ENCODE assay signal across 19 cellular contexts in the genomic region with DNA sequence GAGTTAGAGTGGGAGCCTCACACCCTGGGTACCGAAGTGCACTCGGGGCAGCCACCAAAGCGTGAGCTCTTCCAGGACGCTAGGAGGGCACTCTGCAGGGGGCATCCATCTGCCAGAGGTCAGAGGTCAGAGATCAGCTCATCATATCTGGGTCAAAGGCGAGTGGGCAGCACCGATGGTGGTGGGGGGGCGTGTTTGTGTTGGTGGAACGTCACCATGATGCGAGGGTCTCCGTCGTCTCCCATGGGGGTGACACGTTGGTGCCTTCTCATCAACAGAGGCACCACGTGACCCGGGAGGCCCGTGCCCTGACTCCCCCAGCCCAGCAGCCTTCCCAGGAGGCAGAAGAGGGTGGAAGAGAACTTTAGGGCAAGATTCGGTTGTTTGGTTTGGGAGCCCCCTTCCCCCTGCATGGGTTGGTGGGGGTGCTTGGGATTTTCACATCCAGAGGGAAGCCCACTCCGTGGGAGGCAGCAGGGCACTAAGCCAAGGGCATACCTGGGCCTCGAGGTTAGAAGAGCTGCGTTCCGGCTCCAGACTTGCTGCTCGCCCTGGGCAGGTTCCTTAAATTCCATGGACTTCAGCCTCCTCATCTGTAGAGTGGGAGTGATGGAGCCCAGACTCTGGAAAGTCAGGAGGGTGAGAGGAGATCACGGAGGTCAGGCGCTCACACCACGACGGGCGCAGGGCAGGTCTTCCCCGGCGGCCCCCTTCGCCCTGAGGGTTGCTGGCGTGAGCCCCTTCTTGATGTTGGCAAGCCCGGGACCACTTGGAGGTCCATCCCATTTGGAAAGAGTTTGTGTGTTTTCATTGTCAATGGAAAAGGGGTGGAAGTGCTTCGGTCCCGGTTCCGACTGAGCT. TPM values are rescaled to one million over a fixed set of nuclear protein-coding genes. Genes with fewer than 3 reads are reported as not detected.
DNase-seq lines count a peak whose midpoint lies in the region; ATAC-seq and TF ChIP-seq lines count a peak whose summit lies in the region.
"Had no signal": no experiment of that assay in that cellular context is flagged by ENCODE, and none has a peak within 500 bp of the region (broad histone marks: within the 10 kb centered on the region; RNA-seq: fewer than 3 reads in every experiment).

No MANE protein-coding gene starts in this region.

- H3K4me2 ChIP-seq in IMR-90 (ENCODE audit: low read depth, low read length) (no peak overlapping the region), smooth muscle cell (peak overlapping the region; percentile 68)
- H3K4me2 ChIP-seq: GM23338 had no signal

- POLR2A ChIA-PET in IMR-90 (lab: Charles Lee; ENCODE audit: unreplicated experiment), result interaction anchor here (0.6 to 1.8 kb wide), 2 partner anchors 14 to 141 kb away, joined by 3 to 14 read pairs; partner anchors contain the start of gene CRISPLD2

- no peaks in the 10 kb centered on the region for H3K27me3 Mint-ChIP-seq in mesothelial cell of epicardium (ENCODE audit: low read depth)

- no peak for DNase-seq in IMR-90
- DNase-seq in mesothelial cell of epicardium (ENCODE audit: low spot score in 2 of 2, unreplicated experiment in 2 of 2), result no peak
- no peak for DNase-seq in smooth muscle cell (lab: John Stamatoyannopoulos, UW; ENCODE audit: unreplicated experiment)
- DNase-seq in NCI-H748 treated with DMSO at 0.1 percent for 48 hours (lab: John Stamatoyannopoulos, UW), result no peak
- DNase-seq in NCI-H1694 (lab: John Stamatoyannopoulos, UW), result no peak
- no peak for DNase-seq in GDM1 (lab: John Stamatoyannopoulos, UW)
- no peak for DNase-seq in NCI-H2196 treated with DMSO at 0.1 percent for 48 hours (lab: John Stamatoyannopoulos, UW; ENCODE audit: unreplicated experiment)
- DNase-seq: activated CD4-positive, alpha-beta T cell treated with anti-CD3 and anti-CD28 coated beads, Interleukin-2, amount 50 U/mL, for 4 hours; activated naive CD8-positive, alpha-beta T cell treated with anti-CD3 and anti-CD28 coated beads for 36 hours; activated T-cell treated with anti-CD3 and anti-CD28 coated beads, Interleukin-2, amount 50 U/mL, for 4 hours; Caco-2; natural killer cell; NCI-H2029; NCI-H524 treated with DMSO at 0.1 percent for 48 hours; stimulated activated CD4-positive, alpha-beta T cell treated with anti-CD3 and anti-CD28 coated beads, Interleukin-4, amount 100 ng/mL, for 4 hours had no signal

- peak overlapping the region; percentile 92 for H2AK5ac ChIP-seq in IMR-90 (ENCODE audit: low read depth, low read length)

- TF ChIP-seq POLR2A in IMR-90 (IDR thresholded peaks at IDR 0.05; ENCODE audit: low read depth, low read length), result no peak; the same call in 1 of the 2 replicates

- no peak overlapping the region for H3K4me3 ChIP-seq in IMR-90 (ENCODE audit: insufficient read depth, low read depth, low read length)
- no peak overlapping the region for H3K4me3 ChIP-seq in duodenal mucosa (ENCODE audit: low read depth in 1 of 2, low read length in 2 of 2)
- no peak overlapping the region for H3K4me3 ChIP-seq in smooth muscle cell
- H3K4me3 ChIP-seq: GM23338 had no signal

- H2AFZ ChIP-seq in IMR-90 (replicated peaks; ENCODE audit: low read length, poor library complexity) (no peak overlapping the region), smooth muscle cell (ENCODE audit: low read depth) (no peak overlapping the region)
- H2AFZ ChIP-seq: GM23338 had no signal

- H3K23ac ChIP-seq in IMR-90 (ENCODE audit: low read depth, low read length), result peak overlapping the region; percentile 89

- H3K9me3 Mint-ChIP-seq in mesothelial cell of epicardium, result no peaks in the 10 kb centered on the region
- H3K9me3 Mint-ChIP-seq: activated naive CD8-positive, alpha-beta T cell treated with anti-CD3 and anti-CD28 coated beads for 36 hours; activated T-cell treated with anti-CD3 and anti-CD28 coated beads, Interleukin-2, amount 50 U/mL, for 4 hours; GM23338; natural killer cell had no signal

- CTCF ChIA-PET in IMR-90 (lab: Yijun Ruan, JAX), result no interaction called here

- H4K20me1 ChIP-seq in IMR-90 (ENCODE audit: insufficient read depth, low read length) (no peaks in the 10 kb centered on the region), smooth muscle cell (ENCODE audit: low read depth) (peaks cover 51% of the 10 kb centered on the region)

- peak overlapping the region; percentile 80 for H3K18ac ChIP-seq in IMR-90 (ENCODE audit: low read depth, low read length)

- peak overlapping the region; percentile 73 for H4K5ac ChIP-seq in IMR-90 (ENCODE audit: low read depth, low read length)

- peak overlapping the region; percentile 100 for H2BK120ac ChIP-seq in IMR-90 (ENCODE audit: low read depth, low read length)

- no peak for ATAC-seq in IMR-90 (ENCODE audit: low read depth)
- ATAC-seq: activated T-cell treated with anti-CD3 and anti-CD28 coated beads, Interleukin-2, amount 50 U/mL, for 4 hours; GM23338; Panc1 had no signal

- no TSS peak for BruUV-seq in IMR-90 (replicated peaks; lab: Mats Ljungman, UMichigan)

- peak overlapping the region; percentile 98 for H4K91ac ChIP-seq in IMR-90 (ENCODE audit: insufficient read depth, low read depth, low read length)

- peak overlapping the region; percentile 94 for H3K14ac ChIP-seq in IMR-90 (replicated peaks; ENCODE audit: low read depth, low read length)

- H3K56ac ChIP-seq in IMR-90 (ENCODE audit: extremely low read depth, insufficient read depth, low read length), result peak overlapping the region; percentile 95; the same call in 1 of the 2 replicates

- intact Hi-C loops in IMR-90 (cut with micrococcal nuclease), result loop anchor here (2.0 kb wide), 1 partner anchor 69 kb away; no protein-coding TSS in a partner anchor

- in situ Hi-C loops in IMR-90 (cut with MboI; ENCODE audit: low sequenced_read_pairs), result loop anchor here (5.0 kb wide), 1 partner anchor 76 kb away; no protein-coding TSS in a partner anchor

- H3K9ac ChIP-seq in IMR-90 (ENCODE audit: low read depth, low read length), result 0 out of 2 replicates have a peak overlapping the region, but pooled peaks have one; percentile 48
- no peak overlapping the region for H3K9ac ChIP-seq in duodenal mucosa (ENCODE audit: low read depth in 1 of 2, low read length in 2 of 2)
- no peak overlapping the region for H3K9ac ChIP-seq in smooth muscle cell (ENCODE audit: low read depth)

- peaks cover 17% of the 10 kb centered on the region for H3K36me3 ChIP-seq in IMR-90 (ENCODE audit: control insufficient read depth, insufficient read depth, low read length)
- no peaks in the 10 kb centered on the region for H3K36me3 ChIP-seq in duodenal mucosa (ENCODE audit: control insufficient read depth in 1 of 2, insufficient read depth in 2 of 2, low read length in 2 of 2)
- no peaks in the 10 kb centered on the region for H3K36me3 ChIP-seq in smooth muscle cell (ENCODE audit: low read depth)

- peak overlapping the region; percentile 5 for H2AK9ac ChIP-seq in IMR-90 (replicated peaks; ENCODE audit: low read depth, low read length, poor library complexity)

- peaks cover 66% of the 10 kb centered on the region for H3K79me2 ChIP-seq in smooth muscle cell (ENCODE audit: low read depth)

- peaks cover 54% of the 10 kb centered on the region for H3K9me1 ChIP-seq in IMR-90 (ENCODE audit: insufficient read depth, low read length)

- peak overlapping the region; percentile 65; the same call in 2 of the 3 replicates for H2BK15ac ChIP-seq in IMR-90 (ENCODE audit: low read depth, low read length)

- H3K4ac ChIP-seq in IMR-90 (ENCODE audit: low read depth, low read length), result peak overlapping the region; percentile 96

- H3K27me3 ChIP-seq in IMR-90 (ENCODE audit: control insufficient read depth, insufficient read depth, low read length), result no peaks in the 10 kb centered on the region
- no peaks in the 10 kb centered on the region for H3K27me3 ChIP-seq in duodenal mucosa (ENCODE audit: control insufficient read depth in 1 of 2, insufficient read depth in 2 of 2, low read length in 2 of 2)
- no peaks in the 10 kb centered on the region for H3K27me3 ChIP-seq in smooth muscle cell (ENCODE audit: low read depth)

- dilution Hi-C loops in IMR-90 (cut with HindIII; ENCODE audit: low sequenced_read_pairs, unreplicated experiment), result no loop called here

- H3K9me3 ChIP-seq in IMR-90 (ENCODE audit: control insufficient read depth, insufficient read depth, low read length) (no peaks in the 10 kb centered on the region), duodenal mucosa (ENCODE audit: control insufficient read depth in 1 of 2, low read length in 2 of 2) (no peaks in the 10 kb centered on the region), smooth muscle cell (replicated peaks; ENCODE audit: low read depth) (no peaks in the 10 kb centered on the region)
- H3K9me3 ChIP-seq: Caco-2 had no signal

- H3K27ac ChIP-seq in IMR-90 (ENCODE audit: insufficient read depth, low read length) (peak overlapping the region; percentile 94), duodenal mucosa (ENCODE audit: low read depth, low read length) (peak overlapping the region; percentile 60), smooth muscle cell (ENCODE audit: low read depth) (peak overlapping the region; percentile 95)

- TF ChIP-seq CTCF in IMR-90 (conservative IDR thresholded peaks at IDR 0.05; ENCODE audit: low read depth, low read length) (no peak), mesothelial cell of epicardium (IDR thresholded peaks at IDR 0.05; ENCODE audit: unreplicated experiment) (no peak), smooth muscle cell (IDR thresholded peaks at IDR 0.05; ENCODE audit: borderline replicate concordance, insufficient read depth, poor library complexity, severe bottlenecking) (no peak)

- H2BK20ac ChIP-seq in IMR-90 (ENCODE audit: low read depth, low read length), result peak overlapping the region; percentile 96

- peak overlapping the region; percentile 43 for H3K27ac Mint-ChIP-seq in mesothelial cell of epicardium
- H3K27ac Mint-ChIP-seq: activated naive CD8-positive, alpha-beta T cell treated with anti-CD3 and anti-CD28 coated beads for 36 hours; GM23338; natural killer cell had no signal

- H3K4me1 Mint-ChIP-seq in mesothelial cell of epicardium, result peaks cover 33% of the 10 kb centered on the region
- H3K4me1 Mint-ChIP-seq: activated naive CD8-positive, alpha-beta T cell treated with anti-CD3 and anti-CD28 coated beads for 36 hours; natural killer cell had no signal

- 93% methylated on average over 6 of the region's 34 CpGs; no CpG with 5 or more reads in 1 of the 2 experiments for WGBS in IMR-90 (ENCODE audit: extremely low coverage in 2 of 2, insufficient read length in 1 of 2), 2 experiments
- 87% methylated on average over 34 of the region's 34 CpGs for WGBS in smooth muscle cell (ENCODE audit: low lambda C conversion rate)

- no peaks in the 10 kb centered on the region for H3K36me3 Mint-ChIP-seq in mesothelial cell of epicardium
- H3K36me3 Mint-ChIP-seq: activated naive CD8-positive, alpha-beta T cell treated with anti-CD3 and anti-CD28 coated beads for 36 hours; natural killer cell had no signal

- H3K79me1 ChIP-seq in IMR-90 (ENCODE audit: low read depth in 1 of 2, low read length in 2 of 2), result peaks cover 35 to 74% of the 10 kb centered on the region in 2 experiments; a peak in 3 of 4 replicates

- H3K4me3 Mint-ChIP-seq in mesothelial cell of epicardium, result no peak overlapping the region
- H3K4me3 Mint-ChIP-seq: activated naive CD8-positive, alpha-beta T cell treated with anti-CD3 and anti-CD28 coated beads for 36 hours; activated T-cell treated with anti-CD3 and anti-CD28 coated beads, Interleukin-2, amount 50 U/mL, for 4 hours; GM23338; natural killer cell had no signal

- peak overlapping the region; percentile 57 to 99; a peak in 3 of 4 replicates for H4K8ac ChIP-seq in IMR-90 (ENCODE audit: low read depth in 2 of 2, low read length in 2 of 2)

- peaks cover 54% of the 10 kb centered on the region for H3K4me1 ChIP-seq in IMR-90 (ENCODE audit: control insufficient read depth, insufficient read depth, low read length)
- peaks cover 0 to 10% of the 10 kb centered on the region in 2 donors for H3K4me1 ChIP-seq in duodenal mucosa (ENCODE audit: control insufficient read depth in 1 of 2, insufficient read depth in 2 of 2, low read length in 2 of 2)
- H3K4me1 ChIP-seq in smooth muscle cell (ENCODE audit: low read depth), result peaks cover 22% of the 10 kb centered on the region
- H3K4me1 ChIP-seq: Caco-2 had no signal

- TF ChIP-seq RAD21 in IMR-90 (IDR thresholded peaks at IDR 0.05; ENCODE audit: low read length), result no peak

- H2BK5ac ChIP-seq in IMR-90 (ENCODE audit: low read depth, low read length, poor library complexity, severe bottlenecking), result peak overlapping the region; percentile 95

- peaks cover 43% of the 10 kb centered on the region for H3F3A ChIP-seq in smooth muscle cell (ENCODE audit: low read depth)

RNA-seq across cellular contexts. Expression of gene CRISPLD2, which starts 14.0 kb away (rescaled TPM):
- total RNA-seq in IMR-90 (2012; rRNA removed) (35.0 and 37.5 TPM in 2 replicates), mesothelial cell of epicardium (72.4 to 83.0 TPM (median 80.1 TPM) in 3 replicates), smooth muscle cell (63.1 and 104 TPM in 2 replicates)
- polyA plus RNA-seq in IMR-90 (2012; rRNA removed) (21.3 and 23.1 TPM in 2 replicates), smooth muscle cell (79.7 and 105 TPM in 2 replicates)
- 17.6 and 30.1 TPM in 2 replicates for polyA plus RNA-seq in IMR-90 (2012; cell fraction: cytosol; rRNA removed)
- 26.7 and 30.7 TPM in 2 replicates for polyA plus RNA-seq in IMR-90 (2012; cell fraction: nucleus; rRNA removed; ENCODE audit: low replicate concordance)
- total RNA-seq: activated naive CD8-positive, alpha-beta T cell treated with anti-CD3 and anti-CD28 coated beads for 36 hours; HT1080 had no signal
